ENCODE assay signal across 11 cellular contexts in genomic region chr17:42107124-42107523, GRCh38. TPM values are rescaled to one million over a fixed set of nuclear protein-coding genes. Genes with fewer than 3 reads are reported as not detected.
DNase-seq lines count a peak whose midpoint lies in the region; ATAC-seq, FAIRE-seq and TF ChIP-seq lines count a peak whose summit lies in the region.
"Had no signal": no experiment of that assay in that cellular context is flagged by ENCODE, and none has a peak within 500 bp of the region (broad histone marks: within the 10 kb centered on the region; RNA-seq: fewer than 3 reads in every experiment).

No MANE protein-coding gene starts in this region.

- H3K79me2 ChIP-seq in astrocyte (ENCODE audit: insufficient read depth, low read length), result no peaks in the 10 kb centered on the region

- H4K20me1 ChIP-seq in BLaER1, result no peaks in the 10 kb centered on the region
- no peaks in the 10 kb centered on the region for H4K20me1 ChIP-seq in astrocyte (ENCODE audit: insufficient read depth, low read length)

- ATAC-seq in naive thymus-derived CD4-positive, alpha-beta T cell, result no peak
- ATAC-seq in GM21528 (IDR thresholded peaks at IDR 0.05; ENCODE audit: low FRiP score, unreplicated experiment), result no peak

- no peak overlapping the region for H3K27ac Mint-ChIP-seq in astrocyte (ENCODE audit: unreplicated experiment)
- H3K27ac Mint-ChIP-seq in naive thymus-derived CD4-positive, alpha-beta T cell, result peak overlapping the region in 2 of 9 donors; percentile 28 to 66
- H3K27ac Mint-ChIP-seq in endothelial cell (ENCODE audit: unreplicated experiment), result no peak overlapping the region

- H3K9me3 Mint-ChIP-seq in astrocyte (ENCODE audit: unreplicated experiment) (peaks cover 2% of the 10 kb centered on the region), endothelial cell (ENCODE audit: unreplicated experiment) (no peaks in the 10 kb centered on the region)
- peaks cover 0 to 2% (median 0%) of the 10 kb centered on the region in 11 donors for H3K9me3 Mint-ChIP-seq in naive thymus-derived CD4-positive, alpha-beta T cell

- TF ChIP-seq CTCF in astrocyte (IDR thresholded peaks at IDR 0.05; ENCODE audit: insufficient read depth, low read depth, low read length), result no peak
- no peak for TF ChIP-seq CTCF in A673 (conservative IDR thresholded peaks at IDR 0.05; ENCODE audit: low read depth, low read length)
- TF ChIP-seq CTCF in endothelial cell (IDR thresholded peaks at IDR 0.05; ENCODE audit: unreplicated experiment), result no peak

- H3K4me2 ChIP-seq in BLaER1 (peak overlapping the region; percentile 78), astrocyte (ENCODE audit: low read length) (peak overlapping the region; percentile 80)

- H3K4me3 ChIP-seq in BLaER1 (peak overlapping the region; percentile 47; the same call in 1 of the 2 replicates), H7 (ENCODE audit: insufficient read depth, low read depth, low read length) (peak overlapping the region; percentile 49), astrocyte (ENCODE audit: insufficient read depth, low read depth, low read length) (peak overlapping the region; percentile 20), A673 (ENCODE audit: low read depth, low read length, poor library complexity, severe bottlenecking) (no peak overlapping the region)
- no peak overlapping the region for H3K4me3 ChIP-seq in naive thymus-derived CD4-positive, alpha-beta T cell (ENCODE audit: low read length)
- H3K4me3 ChIP-seq: MG63, mucosa of descending colon had no signal

- H3K4me1 ChIP-seq in BLaER1, result peaks cover 42% of the 10 kb centered on the region
- no peaks in the 10 kb centered on the region for H3K4me1 ChIP-seq in astrocyte (ENCODE audit: insufficient read depth, low read length)
- peaks cover 5 to 32% of the 10 kb centered on the region in 2 donors for H3K4me1 ChIP-seq in naive thymus-derived CD4-positive, alpha-beta T cell (ENCODE audit: control insufficient read depth in 2 of 2, insufficient read depth in 2 of 2, low read length in 2 of 2)
- no peaks in the 10 kb centered on the region for H3K4me1 ChIP-seq in A673 (ENCODE audit: insufficient read depth, low read length, poor library complexity, severe bottlenecking)

- no peaks in the 10 kb centered on the region for H3K9me3 ChIP-seq in BLaER1
- no peaks in the 10 kb centered on the region for H3K9me3 ChIP-seq in astrocyte (ENCODE audit: insufficient read depth, low read depth, low read length)
- no peaks in the 10 kb centered on the region for H3K9me3 ChIP-seq in naive thymus-derived CD4-positive, alpha-beta T cell (ENCODE audit: control insufficient read depth in 2 of 3, low read length in 3 of 3)
- no peaks in the 10 kb centered on the region for H3K9me3 ChIP-seq in A673 (ENCODE audit: low read depth, low read length, poor library complexity, severe bottlenecking)
- H3K9me3 ChIP-seq: MG63, mucosa of descending colon had no signal

- intact Hi-C loops in naive thymus-derived CD4-positive, alpha-beta T cell (cut with micrococcal nuclease), result loop anchor here (1.0 to 2.0 kb wide), 3 partner anchors 14 to 74 kb away; partner anchors contain the start of genes KAT2A (in 1 of the 2) and KCNH4 (in 1 of the 2)
- intact Hi-C loops in A673 (cut with micrococcal nuclease; ENCODE audit: unreplicated experiment), result no loop called here

- POLR2A ChIA-PET in naive thymus-derived CD4-positive, alpha-beta T cell (lab: Charles Lee), result interaction anchor here (0.7 to 1.2 kb wide), 3 partner anchors 9 to 24 kb away, joined by 3 to 4 read pairs (median 4); partner anchors contain the start of gene ZNF385C
- POLR2A ChIA-PET in A673 (lab: Charles Lee; ENCODE audit: low non-redundant PET), result no interaction called here

- H3K36me3 Mint-ChIP-seq in astrocyte (ENCODE audit: low read depth, unreplicated experiment) (peaks cover 7% of the 10 kb centered on the region), endothelial cell (ENCODE audit: low read depth, unreplicated experiment) (no peaks in the 10 kb centered on the region)
- peaks cover 0 to 32% (median 15%) of the 10 kb centered on the region in 5 donors for H3K36me3 Mint-ChIP-seq in naive thymus-derived CD4-positive, alpha-beta T cell

- no peak for FAIRE-seq in astrocyte (lab: Jason Lieb, UNC)
- FAIRE-seq: small intestine had no signal

- no peak overlapping the region for H3K9ac ChIP-seq in BLaER1
- no peak overlapping the region for H3K9ac ChIP-seq in astrocyte (ENCODE audit: low read length)

- BruUV-seq in A673 (replicated peaks; lab: Mats Ljungman, UMichigan), result no TSS peak

- peaks cover 34% of the 10 kb centered on the region for H3K27me3 Mint-ChIP-seq in astrocyte (ENCODE audit: low read depth, unreplicated experiment)
- no peaks in the 10 kb centered on the region for H3K27me3 Mint-ChIP-seq in naive thymus-derived CD4-positive, alpha-beta T cell
- H3K27me3 Mint-ChIP-seq in endothelial cell (ENCODE audit: unreplicated experiment), result peaks cover 6% of the 10 kb centered on the region

- H3K27me3 ChIP-seq in BLaER1 (no peaks in the 10 kb centered on the region), H7 (ENCODE audit: control insufficient read depth, insufficient read depth, low read length) (no peaks in the 10 kb centered on the region; the same call in 1 of the 2 replicates), astrocyte (ENCODE audit: insufficient read depth, low read length) (peaks cover 4% of the 10 kb centered on the region), A673 (replicated peaks; ENCODE audit: insufficient read depth, low read depth, low read length, poor library complexity) (no peaks in the 10 kb centered on the region)
- H3K27me3 ChIP-seq in naive thymus-derived CD4-positive, alpha-beta T cell (ENCODE audit: control insufficient read depth in 2 of 2, insufficient read depth in 2 of 2, low read length in 2 of 2), result no peaks in the 10 kb centered on the region
- H3K27me3 ChIP-seq: MG63 had no signal

- CTCF ChIA-PET in naive thymus-derived CD4-positive, alpha-beta T cell (lab: Charles Lee), result interaction anchor here (0.7 to 1.7 kb wide), 2 partner anchors 80 to 84 kb away, joined by 3 to 5 read pairs; no protein-coding TSS in a partner anchor
- CTCF ChIA-PET in A673 (lab: Charles Lee), result no interaction called here

- peaks cover 2% of the 10 kb centered on the region for H3K4me1 Mint-ChIP-seq in astrocyte (ENCODE audit: low read depth, unreplicated experiment)
- H3K4me1 Mint-ChIP-seq in naive thymus-derived CD4-positive, alpha-beta T cell, result peaks cover 12 to 44% (median 41%) of the 10 kb centered on the region in 7 donors
- no peaks in the 10 kb centered on the region for H3K4me1 Mint-ChIP-seq in endothelial cell (ENCODE audit: unreplicated experiment)

- no peak overlapping the region for H3K27ac ChIP-seq in BLaER1
- no peak overlapping the region for H3K27ac ChIP-seq in astrocyte (ENCODE audit: low read depth, low read length)
- H3K27ac ChIP-seq in naive thymus-derived CD4-positive, alpha-beta T cell (ENCODE audit: low read depth, low read length), result peak overlapping the region; percentile 32
- H3K27ac ChIP-seq in A673 (ENCODE audit: low read depth, low read length, poor library complexity, severe bottlenecking), result no peak overlapping the region

- DNase-seq in H7 (no peak), astrocyte (ENCODE audit: low read depth) (no peak), A673 (ENCODE audit: low spot score) (no peak), HuH-7.5 (ENCODE audit: low spot score) (no peak), endothelial cell (ENCODE audit: low spot score) (no peak)
- DNase-seq in naive thymus-derived CD4-positive, alpha-beta T cell, result no peak

- H3K4me3 Mint-ChIP-seq in astrocyte (ENCODE audit: unreplicated experiment) (peak overlapping the region; percentile 75), endothelial cell (ENCODE audit: unreplicated experiment) (no peak overlapping the region)
- peak overlapping the region in 7 of 10 donors; percentile 36 to 78 (median 67) for H3K4me3 Mint-ChIP-seq in naive thymus-derived CD4-positive, alpha-beta T cell

- H3K36me3 ChIP-seq in BLaER1 (peaks cover 8% of the 10 kb centered on the region; the same call in 1 of the 2 replicates), H7 (replicated peaks; ENCODE audit: control insufficient read depth, insufficient read depth, low read length) (no peaks in the 10 kb centered on the region), astrocyte (ENCODE audit: insufficient read depth, low read length) (no peaks in the 10 kb centered on the region), A673 (ENCODE audit: insufficient read depth, low read length, poor library complexity, severe bottlenecking) (no peaks in the 10 kb centered on the region)
- H3K36me3 ChIP-seq in naive thymus-derived CD4-positive, alpha-beta T cell (ENCODE audit: control insufficient read depth in 2 of 3, insufficient read depth in 3 of 3, low read length in 3 of 3), result peaks cover 0 to 41% (median 3%) of the 10 kb centered on the region in 3 experiments
- H3K36me3 ChIP-seq: MG63 had no signal

- H2AFZ ChIP-seq in astrocyte (ENCODE audit: low read depth, low read length), result no peak overlapping the region

RNA-seq across cellular contexts. Expression of gene DHX58, which starts 5.4 kb away (rescaled TPM):
- total RNA-seq in H7 (2014; rRNA removed; shearing (Covaris generic)), result 1.2 and 5.6 TPM in 2 replicates
- total RNA-seq in astrocyte (5.4 and 5.5 TPM in 2 replicates), A673 (2021) (2.1 and 3.3 TPM in 2 replicates), endothelial cell (ENCODE audit: unreplicated experiment) (0.41 TPM)
- 10 to 100 TPM; 36.0 to 80.5 (median 53.5) TPM for total RNA-seq in naive thymus-derived CD4-positive, alpha-beta T cell
- polyA plus RNA-seq in naive thymus-derived CD4-positive, alpha-beta T cell, result 10 to 100 TPM; 10.1 to 24.7 TPM

RNA-seq across cellular contexts. Expression of gene ZNF385C, which starts 8.9 kb away (rescaled TPM):
- 2.7 and 3.8 TPM in 2 replicates for total RNA-seq in H7 (2014; rRNA removed; shearing (Covaris generic))
- total RNA-seq in astrocyte (0.36 and 0.39 TPM in 2 replicates), A673 (2021) (0.15 and 0.17 TPM in 2 replicates), endothelial cell (ENCODE audit: unreplicated experiment) (1.3 TPM)
- under 1 TPM in 4 of 5 experiments, not detected in 1; 0.15 to 0.45 (median 0.23) TPM for total RNA-seq in naive thymus-derived CD4-positive, alpha-beta T cell
- polyA plus RNA-seq in naive thymus-derived CD4-positive, alpha-beta T cell, result not detected

RNA-seq across cellular contexts. Expression of gene KAT2A, which starts 14.0 kb away (rescaled TPM):
- total RNA-seq in H7 (2014; rRNA removed; shearing (Covaris generic)), result 24.8 and 26.0 TPM in 2 replicates
- total RNA-seq in astrocyte, result 23.6 and 25.5 TPM in 2 replicates
- 10 to 100 TPM; 39.6 to 71.1 (median 49.1) TPM for total RNA-seq in naive thymus-derived CD4-positive, alpha-beta T cell
- polyA plus RNA-seq in naive thymus-derived CD4-positive, alpha-beta T cell, result 10 to 100 TPM in 1 of 2 donors, 1 to 10 TPM in 1; 6.6 to 12.0 TPM
- total RNA-seq in A673 (2021), result 28.6 and 30.3 TPM in 2 replicates
- total RNA-seq in endothelial cell (ENCODE audit: unreplicated experiment), result 22.8 TPM

RNA-seq across cellular contexts. Expression of gene HSPB9, which starts 15.5 kb away (rescaled TPM):
- total RNA-seq in H7 (2014; rRNA removed; shearing (Covaris generic)), result 0.10 and 0.22 TPM in 2 replicates
- total RNA-seq in astrocyte (not detected in 2 replicates), A673 (2021) (not detected in 2 replicates), endothelial cell (ENCODE audit: unreplicated experiment) (not detected)
- total RNA-seq in naive thymus-derived CD4-positive, alpha-beta T cell, result under 1 TPM in 2 of 5 experiments, not detected in 3; 0.12 to 0.16 TPM
- polyA plus RNA-seq in naive thymus-derived CD4-positive, alpha-beta T cell, result under 1 TPM in 1 of 2 donors, not detected in 1; 0.10 TPM

RNA-seq across cellular contexts. Expression of gene RAB5C, which starts 47.7 kb away (rescaled TPM):
- 82.9 and 91.4 TPM in 2 replicates for total RNA-seq in H7 (2014; rRNA removed; shearing (Covaris generic))
- 201 and 209 TPM in 2 replicates for total RNA-seq in astrocyte
- total RNA-seq in naive thymus-derived CD4-positive, alpha-beta T cell, result 10 to 100 TPM; 72.0 to 95.2 (median 75.4) TPM
- 10 to 100 TPM; 56.6 to 63.2 TPM for polyA plus RNA-seq in naive thymus-derived CD4-positive, alpha-beta T cell
- total RNA-seq in A673 (2021), result 65.1 and 67.5 TPM in 2 replicates
- 144 TPM for total RNA-seq in endothelial cell (ENCODE audit: unreplicated experiment)

Comparison
In these comparisons a context has a peak if more than half of its experiments do, and no peak if none do; other contexts are left out.
1. H3K4me3 ChIP-seq: peak in BLaER1 (single experiment), H7 (single experiment) and astrocyte (single experiment); none in naive thymus-derived CD4-positive, alpha-beta T cell (single experiment) and A673 (single experiment).